ENCODE assay signal across 8 cellular contexts in the genomic region with DNA sequence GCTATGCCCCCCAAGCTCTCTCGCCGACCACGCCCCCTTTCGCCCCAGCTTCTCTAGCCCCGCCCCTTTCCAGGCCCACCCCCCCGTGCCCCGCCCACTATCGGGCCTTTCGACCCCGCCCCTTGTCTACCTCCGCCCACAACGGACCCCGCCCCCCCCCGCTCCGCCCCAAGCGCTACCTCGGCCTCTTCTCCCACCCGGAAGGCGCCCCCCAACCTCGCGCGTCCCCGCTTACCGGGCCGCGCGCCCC. TPM values are rescaled to one million over a fixed set of nuclear protein-coding genes. Genes with fewer than 3 reads are reported as not detected.
DNase-seq lines count a peak whose midpoint lies in the region; ATAC-seq and TF ChIP-seq lines count a peak whose summit lies in the region.

No MANE protein-coding gene starts in this region.

- POLR2A ChIA-PET in RWPE1 (lab: Yijun Ruan, JAX; ENCODE audit: low non-redundant PET), result interaction anchor here (0.5 to 0.8 kb wide), 2 partner anchors 28 to 346 kb away, joined by 3 to 5 read pairs; a partner anchor contains a TSS

- peaks cover 19 to 43% (median 22%) of the 10 kb centered on the region in 3 donors for H3K36me3 ChIP-seq in esophagus squamous epithelium
- H3K36me3 ChIP-seq in neural progenitor cell, result no peaks in the 10 kb centered on the region

- H2AFZ ChIP-seq in neural progenitor cell (replicated peaks), result no peak overlapping the region

- H3K27me3 ChIP-seq in esophagus squamous epithelium (no peaks in the 10 kb centered on the region), neural progenitor cell (peaks cover 17% of the 10 kb centered on the region)

- CTCF ChIA-PET in RWPE1 (lab: Yijun Ruan, JAX), result interaction anchor here (0.5 to 1.5 kb wide), 3 partner anchors 18 to 20 kb away, joined by 3 to 5 read pairs (median 3); no protein-coding TSS in a partner anchor

- no peaks in the 10 kb centered on the region for H3K9me3 Mint-ChIP-seq in neural progenitor cell

- no peak overlapping the region for H3K27ac Mint-ChIP-seq in neural progenitor cell

- H3F3A ChIP-seq in neural progenitor cell (ENCODE audit: low read depth), result peaks cover 67% of the 10 kb centered on the region

- ATAC-seq in GM21529 (IDR thresholded peaks at IDR 0.05; ENCODE audit: unreplicated experiment) (no peak), GM18907 (IDR thresholded peaks at IDR 0.05; ENCODE audit: unreplicated experiment) (no peak)

- H3K4me1 ChIP-seq in esophagus squamous epithelium (peaks cover 48 to 85% (median 63%) of the 10 kb centered on the region in 3 donors), neural progenitor cell (peaks cover 31% of the 10 kb centered on the region)

- TF ChIP-seq CTCF in RWPE1 (conservative IDR thresholded peaks at IDR 0.05; ENCODE audit: low read depth) (no peak), esophagus squamous epithelium (IDR thresholded peaks at IDR 0.05) (no peak), neural progenitor cell (IDR thresholded peaks at IDR 0.05) (no peak)

- H3K9me3 ChIP-seq in esophagus squamous epithelium, result no peaks in the 10 kb centered on the region
- no peaks in the 10 kb centered on the region for H3K9me3 ChIP-seq in neural progenitor cell (ENCODE audit: low read depth)

- H3K4me3 ChIP-seq in esophagus squamous epithelium (peak overlapping the region; percentile 45 to 76 (median 58)), neural progenitor cell (peak overlapping the region; percentile 77)

- DNase-seq in GM03348 (ENCODE audit: low spot score) (peak; percentile 94), RWPE1 (ENCODE audit: low spot score) (peak; percentile 80), esophagus squamous epithelium (lab: John Stamatoyannopoulos, UW) (no peak), neural progenitor cell (ENCODE audit: low spot score) (no peak), NCI-H526 (lab: John Stamatoyannopoulos, UW) (no peak)
- DNase-seq in activated CD4-positive, alpha-beta T cell treated with anti-CD3 and anti-CD28 coated beads, Interleukin-2, amount 50 U/mL, for 4 hours, result no peak

- H3K36me3 Mint-ChIP-seq in neural progenitor cell, result peaks cover 24% of the 10 kb centered on the region

- H3K4me3 Mint-ChIP-seq in neural progenitor cell, result peak overlapping the region; percentile 86

- H3K9ac ChIP-seq in neural progenitor cell, result no peak overlapping the region

- H3K79me2 ChIP-seq in neural progenitor cell (ENCODE audit: low read depth), result peaks cover 37% of the 10 kb centered on the region

- no peak for TF ChIP-seq POLR2A in esophagus squamous epithelium (IDR thresholded peaks at IDR 0.05)

- peak overlapping the region; percentile 65 for H3K4me2 ChIP-seq in neural progenitor cell

- WGBS in esophagus squamous epithelium, 2 donors, result 0% methylated on average over 2 to 4 of the region's 27 CpGs

- intact Hi-C loops in esophagus squamous epithelium (cut with DNase I), result no loop called here

- H4K20me1 ChIP-seq in neural progenitor cell (ENCODE audit: low read depth), result peaks cover 23% of the 10 kb centered on the region

- peaks cover 67% of the 10 kb centered on the region for H3K4me1 Mint-ChIP-seq in neural progenitor cell

- H3K27ac ChIP-seq in RWPE1 (peak overlapping the region; percentile 95), esophagus squamous epithelium (peak overlapping the region; percentile 85 to 93 (median 92)), neural progenitor cell (peak overlapping the region; percentile 65)

- H3K27me3 Mint-ChIP-seq in neural progenitor cell (ENCODE audit: insufficient read depth, low read depth), result peaks cover 10% of the 10 kb centered on the region

RNA-seq across cellular contexts. Expression of a gene that starts 0.2 kb away (rescaled TPM):
- 10 to 100 TPM in 3 of 4 donors, 1 to 10 TPM in 1; 8.5 to 17.5 (median 14.8) TPM for total RNA-seq in esophagus squamous epithelium
- total RNA-seq in neural progenitor cell (ENCODE audit: low replicate concordance), result 5.7 and 26.7 TPM in 2 replicates

RNA-seq across cellular contexts. Expression of a gene that starts 3.5 kb away (rescaled TPM):
- total RNA-seq in esophagus squamous epithelium (100 to 1,000 TPM in 1 of 4 donors, 10 to 100 TPM in 3; 68.1 to 101 (median 77.0) TPM), neural progenitor cell (ENCODE audit: low replicate concordance) (1.7 and 6.3 TPM in 2 replicates)

RNA-seq across cellular contexts. Expression of a gene that starts 5.4 kb away (rescaled TPM):
- total RNA-seq in esophagus squamous epithelium (10 to 100 TPM; 25.1 to 41.6 (median 36.3) TPM), neural progenitor cell (ENCODE audit: low replicate concordance) (35.7 and 49.6 TPM in 2 replicates)

RNA-seq across cellular contexts. Expression of a gene that starts 18.6 kb away (rescaled TPM):
- total RNA-seq in esophagus squamous epithelium, result 10 to 100 TPM; 54.9 to 78.7 (median 63.2) TPM
- total RNA-seq in neural progenitor cell (ENCODE audit: low replicate concordance), result 28.3 and 63.4 TPM in 2 replicates

RNA-seq across cellular contexts. Expression of a gene that starts 27.9 kb away (rescaled TPM):
- total RNA-seq in esophagus squamous epithelium (10 to 100 TPM; 28.6 to 71.0 (median 43.5) TPM), neural progenitor cell (ENCODE audit: low replicate concordance) (35.6 and 54.5 TPM in 2 replicates)

Comparison
In these comparisons a context has a peak if more than half of its experiments do, and no peak if none do; other contexts are left out.
1. DNase-seq: peak in GM03348 (single experiment) and RWPE1 (single experiment); none in esophagus squamous epithelium (single experiment), neural progenitor cell (single experiment), NCI-H526 (0 of 2) and activated CD4-positive, alpha-beta T cell treated with anti-CD3 and anti-CD28 coated beads, Interleukin-2, amount 50 U/mL, for 4 hours (0 of 2).
2. Peak in every context shown above with its lines, with median percentiles within 50 percentile points of each other: H3K27ac ChIP-seq.